18 cellular contexts compared by ENCODE assay signal in genomic region chr1:64488862-64489261, GRCh38. TPM values are rescaled to one million over a fixed set of nuclear protein-coding genes. Genes with fewer than 3 reads are reported as not detected.
"Had no signal": no experiment of that assay in that cellular context is flagged by ENCODE, and none has a peak within 500 bp of the region (broad histone marks: within the 10 kb centered on the region; RNA-seq: fewer than 3 reads in every experiment).

No MANE protein-coding gene starts in this region.

- H3K27me3 ChIP-seq: body of pancreas, colonic mucosa, left lung, pancreas, right lobe of liver, testis, upper lobe of left lung had no signal

- ATAC-seq: body of pancreas; left lung; pancreas; right lobe of liver; stimulated activated memory B cell treated with anti-CD40 and anti-IgM and Interleukin-4, amounts not matched to agents 10 μg/mL and 1 μg/mL and 100 μg/mL, for 72 hours had no signal

- H3K36me3 Mint-ChIP-seq: activated CD4-positive, alpha-beta memory T cell treated with anti-CD3 and anti-CD28 coated beads for 36 hours; stimulated activated memory B cell treated with anti-CD40 and anti-IgM and Interleukin-4, amounts not matched to agents 10 μg/mL and 1 μg/mL and 100 μg/mL, for 72 hours had no signal

- H3K4me1 Mint-ChIP-seq: activated B cell treated with CpG ODN at 0.5 μM for 24 hours; stimulated activated memory B cell treated with anti-CD40 and anti-IgM and Interleukin-4, amounts not matched to agents 10 μg/mL and 1 μg/mL and 100 μg/mL, for 72 hours had no signal

- H3K9me3 Mint-ChIP-seq: activated B cell treated with CpG ODN at 0.5 μM for 24 hours; activated CD4-positive, alpha-beta memory T cell treated with anti-CD3 and anti-CD28 coated beads for 36 hours; activated naive CD4-positive, alpha-beta T cell treated with anti-CD3 and anti-CD28 coated beads for 36 hours; stimulated activated memory B cell treated with anti-CD40 and anti-IgM and Interleukin-4, amounts not matched to agents 10 μg/mL and 1 μg/mL and 100 μg/mL, for 72 hours had no signal

- H3K27ac Mint-ChIP-seq: activated B cell treated with CpG ODN at 0.5 μM for 24 hours; activated CD4-positive, alpha-beta memory T cell treated with anti-CD3 and anti-CD28 coated beads for 36 hours; activated naive CD4-positive, alpha-beta T cell treated with anti-CD3 and anti-CD28 coated beads for 36 hours; stimulated activated memory B cell treated with anti-CD40 and anti-IgM and Interleukin-4, amounts not matched to agents 10 μg/mL and 1 μg/mL and 100 μg/mL, for 72 hours had no signal

- H3K4me3 Mint-ChIP-seq: activated B cell treated with CpG ODN at 0.5 μM for 24 hours; activated CD4-positive, alpha-beta memory T cell treated with anti-CD3 and anti-CD28 coated beads for 36 hours; activated naive CD4-positive, alpha-beta T cell treated with anti-CD3 and anti-CD28 coated beads for 36 hours; stimulated activated memory B cell treated with anti-CD40 and anti-IgM and Interleukin-4, amounts not matched to agents 10 μg/mL and 1 μg/mL and 100 μg/mL, for 72 hours had no signal

- DNase-seq: activated B cell treated with CpG ODN at 0.5 μM for 24 hours; activated CD4-positive, alpha-beta memory T cell treated with anti-CD3 and anti-CD28 coated beads for 36 hours; activated CD4-positive, alpha-beta T cell treated with anti-CD3 and anti-CD28 coated beads for 4 hours; activated naive CD4-positive, alpha-beta T cell treated with anti-CD3 and anti-CD28 coated beads for 36 hours; activated T-cell treated with anti-CD3 and anti-CD28 coated beads, Interleukin-2, amount 50 U/mL, for 1 hour; body of pancreas; central memory CD4-positive, alpha-beta T cell; colonic mucosa; kidney; left lung; pancreas; right lobe of liver; stimulated activated CD4-positive, alpha-beta T cell treated with anti-CD3 and anti-CD28 coated beads, Interleukin-4, amount 100 ng/mL, for 24 hours; T1000; testis; upper lobe of left lung had no signal

- H3K9me3 ChIP-seq: body of pancreas, colonic mucosa, left lung, pancreas, right lobe of liver, testis, upper lobe of left lung had no signal

- H3K4me1 ChIP-seq: colonic mucosa, left lung, testis had no signal

- H3K27ac ChIP-seq: body of pancreas, colonic mucosa, left lung, pancreas, right lobe of liver, testis, upper lobe of left lung had no signal

- H3K4me3 ChIP-seq: body of pancreas, colonic mucosa, left lung, pancreas, right lobe of liver, testis, upper lobe of left lung had no signal

- H3K36me3 ChIP-seq: colonic mucosa, left lung, pancreas, right lobe of liver, upper lobe of left lung had no signal

RNA-seq across cellular contexts. Expression of gene CACHD1, which starts 18.9 kb away (rescaled TPM):
- total RNA-seq: T-helper 1 cell treated with Interleukin-12 subunit alpha and Interleukin-12 subunit beta and Interleukin-4 antibody, amounts not matched to agents 30 ng/mL and 1 ng/mL, for 36 hours had no signal
